8 cellular contexts compared by ENCODE assay signal in genomic region chr11:59753650-59754493, GRCh38. TPM values are rescaled to one million over a fixed set of nuclear protein-coding genes. Genes with fewer than 3 reads are reported as not detected.
A peak's percentile ranks its signal among the peaks of the same experiment; 100 is the strongest.
DNase-seq lines count a peak whose midpoint lies in the region; ATAC-seq and TF ChIP-seq lines count a peak whose summit lies in the region.

No MANE protein-coding gene starts in this region.

- POLR2A ChIA-PET in WTC11 (lab: Charles Lee): no interaction called here

- no peak overlapping the region for H3K27ac Mint-ChIP-seq in WTC11

- peaks cover 24% of the 10 kb centered on the region for H3K4me1 Mint-ChIP-seq in WTC11

- peak overlapping the region; percentile 98 for H3K4me3 Mint-ChIP-seq in WTC11

- peaks cover 5% of the 10 kb centered on the region; the same call in 1 of the 2 replicates for H3K36me3 Mint-ChIP-seq in WTC11

- peak; percentile 97 for TF ChIP-seq CTCF in WTC11 (IDR thresholded peaks at IDR 0.05)
- peak; percentile 93 for TF ChIP-seq CTCF in cardiac fibroblast (IDR thresholded peaks at IDR 0.05; ENCODE audit: low read depth, low read length)

- peaks cover 6% of the 10 kb centered on the region for H3K27me3 Mint-ChIP-seq in WTC11 (ENCODE audit: low read depth)

- peak overlapping the region; percentile 88 to 94 for H3K4me3 ChIP-seq in cardiac fibroblast (replicated peaks in 1 of 2; ENCODE audit: low read depth in 2 of 2, low read length in 2 of 2)

- CTCF ChIA-PET in WTC11 (lab: Charles Lee): interaction anchor here (0.6 to 3.7 kb wide), 13 partner anchors 12 to 193 kb away, joined by 3 to 32 read pairs (median 6); partner anchors contain the start of genes MRPL16, OSBP and PATL1

- ATAC-seq in GM18505 (IDR thresholded peaks at IDR 0.05; ENCODE audit: unreplicated experiment): peak; percentile 59
- peak; percentile 68 for ATAC-seq in HG03025 (IDR thresholded peaks at IDR 0.05; ENCODE audit: low FRiP score, unreplicated experiment)
- ATAC-seq in WTC11: peak; percentile 35

- H3K9me3 Mint-ChIP-seq in WTC11: peaks cover 8% of the 10 kb centered on the region

- TF ChIP-seq POLR2A in GM18505 (IDR thresholded peaks at IDR 0.05; ENCODE audit: borderline replicate concordance, extremely low read depth, insufficient read depth, insufficient read length): no peak

- DNase-seq in A172 (ENCODE audit: low spot score) (peak; percentile 76), NCI-H2107 treated with DMSO at 0.1 percent for 48 hours (lab: John Stamatoyannopoulos, UW; ENCODE audit: unreplicated experiment) (peak; percentile 49), WTC11 (ENCODE audit: low spot score) (peak; percentile 88), cardiac fibroblast (ENCODE audit: low read depth in 2 of 2) (peak; percentile 82), islet precursor cell (peak; percentile 89)
- peak; percentile 61 to 76 (median 69) for DNase-seq in stimulated activated CD4-positive, alpha-beta T cell treated with anti-CD3 and anti-CD28 coated beads, Interleukin-12 subunit alpha, Interleukin-12 subunit beta, amount 100 ng/mL, for 48 hours (ENCODE audit: low read depth in 2 of 3, low spot score in 1 of 3)

TF ChIP-seq in WTC11, 78 proteins besides CTCF, POLR2A, EP300 and RAD21:
- TF ChIP-seq ZNF219 (CRISPR knock-in tag; IDR thresholded peaks at IDR 0.05; ENCODE audit: borderline replicate concordance) (no peak), FOXP1 (CRISPR knock-in tag; IDR thresholded peaks at IDR 0.05; ENCODE audit: borderline replicate concordance) (0 out of 2 replicates have a peak, but pooled peaks have one; percentile 26), ZNF671 (CRISPR knock-in tag; IDR thresholded peaks at IDR 0.05) (no peak), HMGXB4 (CRISPR knock-in tag; IDR thresholded peaks at IDR 0.05) (peak; percentile 85), AR (CRISPR knock-in tag; IDR thresholded peaks at IDR 0.05) (no peak), ETV6 (CRISPR knock-in tag; IDR thresholded peaks at IDR 0.05) (peak; percentile 51; the same call in 1 of the 2 replicates), TEAD1 (CRISPR knock-in tag; IDR thresholded peaks at IDR 0.05) (0 out of 2 replicates have a peak, but pooled peaks have one; percentile 33), FOXK1 (CRISPR knock-in tag; IDR thresholded peaks at IDR 0.05) (0 out of 2 replicates have a peak, but pooled peaks have one; percentile 29)
TF ChIP-seq in WTC11: peak in this region for 5.

RNA-seq across cellular contexts. Expression of gene STX3, which starts 1.3 kb away (rescaled TPM):
- total RNA-seq in A172 (2014; rRNA removed; shearing (Covaris generic)): 53.2 and 70.0 TPM in 2 replicates
- 52.7 to 55.6 TPM (median 53.7 TPM) in 3 replicates for total RNA-seq in WTC11 (2021)

RNA-seq across cellular contexts. Expression of gene OR10V1, which starts 40.2 kb away (rescaled TPM):
- not detected in 2 replicates for total RNA-seq in A172 (2014; rRNA removed; shearing (Covaris generic))
- not detected in 3 replicates for total RNA-seq in WTC11 (2021)

RNA-seq across cellular contexts. Expression of gene MRPL16, which starts 56.7 kb away (rescaled TPM):
- total RNA-seq in A172 (2014; rRNA removed; shearing (Covaris generic)): 58.4 and 66.5 TPM in 2 replicates
- total RNA-seq in WTC11 (2021): 78.9 to 85.6 TPM (median 83.9 TPM) in 3 replicates

Comparison
In these comparisons a context has a peak if more than half of its experiments do, and no peak if none do; other contexts are left out.
1. Peak in every context shown above with its lines: DNase-seq, ATAC-seq and H3K4me3 ChIP-seq.